ENCODE assay signal across 15 cellular contexts in the genomic region with DNA sequence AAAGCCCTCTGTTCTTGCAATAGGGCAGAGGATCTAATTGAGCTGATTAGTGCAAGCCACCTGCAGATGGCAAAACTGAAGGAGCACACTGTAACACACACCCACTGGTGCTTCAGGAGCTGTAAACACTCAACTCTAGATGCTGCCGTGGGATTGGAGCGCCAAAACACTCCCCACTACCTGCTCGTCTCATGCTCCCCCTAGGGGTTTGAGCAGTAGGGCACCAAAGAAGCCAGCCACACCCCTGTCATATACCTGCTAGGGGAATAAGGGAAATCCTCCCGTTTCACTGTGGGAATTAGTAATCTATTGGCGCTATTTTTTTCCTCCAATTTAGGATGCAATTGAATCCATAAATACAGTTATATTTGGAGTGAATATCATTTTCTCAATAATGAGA.
"Had no signal": no experiment of that assay in that cellular context is flagged by ENCODE, and none has a peak within 500 bp of the region (broad histone marks: within the 10 kb centered on the region; RNA-seq: fewer than 3 reads in every experiment).

No MANE protein-coding gene starts in this region.

- H3K9me3 ChIP-seq: esophagus muscularis mucosa, mucosa of descending colon, ovary, sigmoid colon, spleen, stomach, testis, upper lobe of left lung had no signal

- H3K27ac ChIP-seq: coronary artery, esophagus muscularis mucosa, ovary, sigmoid colon, spleen, stomach, testis, upper lobe of left lung had no signal

- H3K27me3 ChIP-seq: esophagus muscularis mucosa, ovary, sigmoid colon, spleen, stomach, testis, upper lobe of left lung had no signal

- H3K4me1 ChIP-seq: esophagus muscularis mucosa, sigmoid colon, spleen, stomach, testis, upper lobe of left lung had no signal

- DNase-seq: activated CD4-positive, alpha-beta T cell treated with anti-CD3 and anti-CD28 coated beads, Interleukin-2, amount 10 ng/mL, durations not matched to agents 7 days and 5 days; activated CD8-positive, alpha-beta memory T cell treated with anti-CD3 and anti-CD28 coated beads for 24 hours; activated gamma-delta T cell treated with Interleukin-2 at 50 U/mL for 16 hours; activated naive CD8-positive, alpha-beta T cell treated with anti-CD3 and anti-CD28 coated beads for 36 hours; mucosa of descending colon; naive thymus-derived CD4-positive, alpha-beta T cell; ovary; sigmoid colon; spleen; stomach; testis; upper lobe of left lung had no signal

- H3K36me3 ChIP-seq: esophagus muscularis mucosa, ovary, sigmoid colon, spleen, stomach, upper lobe of left lung had no signal

- H3K4me3 ChIP-seq: coronary artery, esophagus muscularis mucosa, mucosa of descending colon, ovary, sigmoid colon, spleen, stomach, testis, upper lobe of left lung had no signal

- ATAC-seq: left lobe of liver; mucosa of descending colon; naive thymus-derived CD4-positive, alpha-beta T cell had no signal
